Comparison of ENCODE assay signal across 1 cellular context in the genomic region with DNA sequence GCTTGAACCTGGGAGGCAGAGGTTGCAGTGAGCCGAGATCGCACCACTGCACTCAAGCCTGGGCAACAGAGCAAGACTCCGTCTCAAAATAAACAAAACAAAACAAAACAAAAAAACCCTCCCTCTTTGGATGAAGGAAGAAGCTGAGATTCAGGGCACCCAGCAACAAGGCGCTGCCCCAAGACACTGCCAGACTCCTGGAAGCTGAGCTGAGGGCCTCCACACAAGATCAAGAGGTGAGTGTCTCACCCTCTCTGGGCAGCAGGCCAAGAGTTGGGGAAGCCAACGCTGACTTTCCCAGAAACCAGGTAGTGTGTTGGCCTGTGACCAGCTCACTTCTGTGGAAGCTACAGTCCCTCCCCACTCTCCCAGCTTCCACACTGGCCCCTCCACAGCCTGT.
TF ChIP-seq lines count a peak whose summit lies in the region.

No MANE protein-coding gene starts in this region.

TF ChIP-seq in K562, 482 proteins besides CTCF, POLR2A, EP300 and RAD21:
- no peak for TF ChIP-seq PML (IDR thresholded peaks at IDR 0.05; ENCODE audit: low read length)
- peak; percentile 82 for TF ChIP-seq NFIC (IDR thresholded peaks at IDR 0.05)
